ENCODE assay signal across 10 cellular contexts in the genomic region with DNA sequence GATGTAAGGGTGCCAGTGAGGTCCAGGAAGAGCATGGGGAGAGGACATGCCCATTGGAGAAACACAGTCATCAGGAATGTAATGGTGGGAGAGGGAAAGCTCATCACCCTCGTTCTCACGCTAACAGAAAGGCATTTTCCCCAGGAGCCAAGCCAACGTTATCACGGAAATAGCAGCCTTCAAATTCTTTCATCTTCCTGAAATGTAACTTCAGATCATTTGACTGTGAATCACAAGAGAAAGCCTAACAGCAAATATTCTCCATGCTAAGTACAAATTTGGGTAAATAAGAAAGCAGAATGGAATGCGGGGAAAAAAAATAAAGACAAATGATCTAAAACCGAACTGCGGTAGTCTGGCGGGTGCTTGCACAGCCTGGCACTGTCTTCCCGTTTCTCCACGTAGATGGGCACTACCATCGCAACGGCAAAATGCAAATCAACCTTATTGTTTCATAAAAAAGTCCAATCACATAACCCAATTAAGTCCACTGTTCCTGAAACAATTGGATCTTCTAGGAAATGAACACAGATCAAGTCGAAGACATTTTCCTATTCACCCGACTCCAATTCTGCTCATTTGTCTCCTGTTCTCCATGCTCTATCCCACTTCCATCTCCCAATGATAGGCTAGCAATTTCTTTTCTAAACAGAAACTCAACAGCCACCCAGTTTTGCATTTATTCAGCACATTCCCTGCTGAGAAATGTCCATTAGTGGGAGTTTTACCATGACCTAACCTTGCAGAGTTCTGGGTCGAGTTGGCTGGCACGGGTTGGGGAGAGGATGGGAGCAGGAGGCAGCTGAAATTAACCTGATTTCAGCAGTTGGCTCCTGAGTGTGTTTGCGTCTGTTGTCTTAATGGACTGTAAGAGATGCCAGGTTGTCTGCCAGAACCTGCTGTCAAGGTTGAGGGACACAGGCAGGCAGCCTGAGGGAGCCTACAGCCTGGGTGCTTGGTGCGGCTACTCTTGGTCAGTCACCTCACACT.
DNase-seq lines count a peak whose midpoint lies in the region; TF ChIP-seq lines count a peak whose summit lies in the region.
"Had no signal": no experiment of that assay in that cellular context is flagged by ENCODE, and none has a peak within 500 bp of the region (broad histone marks: within the 10 kb centered on the region; RNA-seq: fewer than 3 reads in every experiment).

No MANE protein-coding gene starts in this region.

- DNase-seq in ELR (ENCODE audit: low read depth) (peak; percentile 92), SJSA1 (ENCODE audit: low read depth in 1 of 2, low spot score in 2 of 2) (peak; percentile 89 to 96), fibroblast of gingiva (ENCODE audit: low read depth) (peak; percentile 93), pons (ENCODE audit: low spot score) (peak; percentile 32), BE2C (no peak), putamen (ENCODE audit: low spot score) (no peak), NCI-H2029 (lab: John Stamatoyannopoulos, UW) (no peak)
- DNase-seq in stimulated activated CD8-positive, alpha-beta memory T cell treated with anti-CD3 and anti-CD28 coated beads, Interleukin-4, amount 100 ng/mL, for 48 hours = no peak
- DNase-seq: KBM-7; stimulated activated naive B cell treated with anti-CD40 and anti-IgM and Interleukin-4, amounts not matched to agents 10 μg/mL and 1 μg/mL and 100 μg/mL, for 72 hours had no signal

- H3K27me3 ChIP-seq in SJSA1 (replicated peaks) = no peaks in the 10 kb centered on the region
- H3K27me3 ChIP-seq in BE2C = peaks cover 42% of the 10 kb centered on the region

- peak overlapping the region; percentile 96 for H3K27ac ChIP-seq in SJSA1

- H3K4me1 ChIP-seq in SJSA1 (replicated peaks) (peaks cover 56% of the 10 kb centered on the region), BE2C (no peaks in the 10 kb centered on the region)

- H3K9me3 ChIP-seq in SJSA1 (replicated peaks) (no peaks in the 10 kb centered on the region), BE2C (no peaks in the 10 kb centered on the region)

- H3K4me3 ChIP-seq in SJSA1 = 0 out of 2 replicates have a peak overlapping the region, but pooled peaks have one; percentile 0
- no peak overlapping the region for H3K4me3 ChIP-seq in BE2C (ENCODE audit: low read depth, low read length)

- TF ChIP-seq CTCF in BE2C (IDR thresholded peaks at IDR 0.05; ENCODE audit: low read depth, low read length) = no peak

- H3K36me3 ChIP-seq in SJSA1 (no peaks in the 10 kb centered on the region), BE2C (no peaks in the 10 kb centered on the region)

Comparison
In these comparisons a context has a peak if more than half of its experiments do, and no peak if none do; other contexts are left out.
1. DNase-seq: peak in ELR (single experiment), SJSA1 (2 of 2), fibroblast of gingiva (single experiment) and pons (single experiment); none in BE2C (single experiment), putamen (single experiment), NCI-H2029 (single experiment) and stimulated activated CD8-positive, alpha-beta memory T cell treated with anti-CD3 and anti-CD28 coated beads, Interleukin-4, amount 100 ng/mL, for 48 hours (single experiment).